In the genomic region with DNA sequence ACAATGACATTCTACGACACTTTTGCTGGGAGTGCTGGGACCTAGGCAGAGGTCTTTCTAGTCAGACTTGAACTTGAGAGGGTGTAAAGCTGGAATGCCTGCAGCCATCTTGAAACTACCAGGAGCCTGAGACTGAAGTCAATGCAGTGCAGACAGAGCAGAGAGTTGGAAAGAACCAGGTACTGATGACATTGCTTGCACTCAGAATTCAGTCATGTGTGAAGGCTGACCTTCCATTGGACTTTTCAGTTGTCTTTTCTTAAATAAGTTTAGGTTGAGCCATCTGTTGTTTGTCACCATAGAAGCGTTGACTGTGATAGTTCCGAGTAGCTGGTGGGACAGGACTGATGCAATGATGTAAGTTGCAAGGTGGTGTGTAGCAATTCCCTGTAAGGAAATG, we compare ENCODE assay signal across 19 cellular contexts. TPM values are rescaled to one million over a fixed set of nuclear protein-coding genes. Genes with fewer than 3 reads are reported as not detected.
"Had no signal": no experiment of that assay in that cellular context is flagged by ENCODE, and none has a peak within 500 bp of the region (broad histone marks: within the 10 kb centered on the region; RNA-seq: fewer than 3 reads in every experiment).

No MANE protein-coding gene starts in this region.

- H3K27ac Mint-ChIP-seq: endodermal cell had no signal

- H3K9me3 Mint-ChIP-seq: neural crest cell had no signal

- ATAC-seq: naive thymus-derived CD8-positive, alpha-beta T cell had no signal

- DNase-seq: effector CD4-positive, alpha-beta T cell; endodermal cell; erythroblast; foreskin melanocyte; head of caudate nucleus; kidney; mammary epithelial cell; naive thymus-derived CD8-positive, alpha-beta T cell; posterior cingulate gyrus; sigmoid colon; stimulated activated CD4-positive, alpha-beta T cell treated with anti-CD3 and anti-CD28 coated beads, Interleukin-2, amount 100 ng/mL, for 24 hours; stimulated activated CD4-positive, alpha-beta T cell treated with anti-CD3 and anti-CD28 coated beads, Interleukin-4, amount 100 ng/mL, for 4 hours; stimulated activated naive CD4-positive, alpha-beta T cell treated with Interleukin-2 at 50 U/mL for 16 hours; trophoblast cell had no signal

- H3K36me3 Mint-ChIP-seq: naive thymus-derived CD8-positive, alpha-beta T cell had no signal

- H3K4me3 Mint-ChIP-seq: endodermal cell; naive thymus-derived CD8-positive, alpha-beta T cell; neural crest cell had no signal

RNA-seq across cellular contexts. Expression of gene PLPP4, which starts 3.1 kb away (rescaled TPM):
- total RNA-seq: dermis microvascular lymphatic vessel endothelial cell; mesenteric fat pad; mononuclear cell; naive thymus-derived CD8-positive, alpha-beta T cell; neural crest cell; right atrium auricular region had no signal
- polyA plus RNA-seq: naive thymus-derived CD8-positive, alpha-beta T cell had no signal
